ENCODE assay signal across 1 cellular context in the genomic region with DNA sequence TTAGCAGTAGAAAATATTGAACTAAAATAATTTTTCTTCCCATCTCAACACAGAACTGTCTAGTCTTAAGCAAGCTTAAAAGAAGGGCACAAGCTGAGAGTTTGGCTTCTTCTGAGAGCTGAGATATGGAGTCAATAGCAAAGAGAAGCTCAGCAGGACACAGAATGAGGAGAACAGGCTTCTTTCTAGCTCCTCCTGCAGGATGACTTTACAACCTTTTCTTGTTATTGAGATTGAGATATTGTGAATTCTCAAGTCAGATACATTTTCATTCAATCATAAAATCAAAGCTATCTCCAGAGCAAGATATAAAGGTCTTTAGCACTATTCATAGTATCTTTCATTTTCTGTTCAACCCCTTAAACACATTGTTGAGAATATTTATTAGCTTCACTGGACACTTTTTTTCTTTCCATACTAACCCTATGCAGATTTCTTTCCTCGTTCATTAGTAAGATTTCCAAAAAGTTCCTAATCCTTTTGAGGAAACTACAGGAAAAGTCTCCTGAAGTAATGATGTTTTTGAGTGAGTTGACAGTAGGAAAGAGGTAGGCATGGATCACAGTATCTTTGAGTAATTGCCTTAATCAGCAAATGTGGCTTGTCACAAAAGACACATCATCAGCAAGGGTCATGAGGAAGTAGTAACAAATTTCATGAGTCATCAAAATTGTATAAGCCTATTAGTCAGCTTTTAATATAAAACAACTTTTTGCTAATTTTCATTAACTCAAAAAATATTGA.
TF ChIP-seq lines count a peak whose summit lies in the region.

No MANE protein-coding gene starts in this region.

TF ChIP-seq in GM12878, 131 proteins besides CTCF, POLR2A, EP300 and RAD21 (continued from another document):
- TF ChIP-seq BCL3 (IDR thresholded peaks at IDR 0.05; ENCODE audit: borderline replicate concordance, insufficient read depth, low read depth, low read length, poor library complexity, severe bottlenecking) = peak; percentile 32
- TF ChIP-seq PBX3 (IDR thresholded peaks at IDR 0.05; ENCODE audit: insufficient replicate concordance, low read depth, low read length) = peak; percentile 5
- no peak for TF ChIP-seq WRNIP1 (IDR thresholded peaks at IDR 0.05; ENCODE audit: borderline replicate concordance, low read depth, low read length)
- TF ChIP-seq RCOR1 (conservative IDR thresholded peaks at IDR 0.05; ENCODE audit: low read depth, low read length) = no peak
